ENCODE assay signal across 1 cellular context in the genomic region with DNA sequence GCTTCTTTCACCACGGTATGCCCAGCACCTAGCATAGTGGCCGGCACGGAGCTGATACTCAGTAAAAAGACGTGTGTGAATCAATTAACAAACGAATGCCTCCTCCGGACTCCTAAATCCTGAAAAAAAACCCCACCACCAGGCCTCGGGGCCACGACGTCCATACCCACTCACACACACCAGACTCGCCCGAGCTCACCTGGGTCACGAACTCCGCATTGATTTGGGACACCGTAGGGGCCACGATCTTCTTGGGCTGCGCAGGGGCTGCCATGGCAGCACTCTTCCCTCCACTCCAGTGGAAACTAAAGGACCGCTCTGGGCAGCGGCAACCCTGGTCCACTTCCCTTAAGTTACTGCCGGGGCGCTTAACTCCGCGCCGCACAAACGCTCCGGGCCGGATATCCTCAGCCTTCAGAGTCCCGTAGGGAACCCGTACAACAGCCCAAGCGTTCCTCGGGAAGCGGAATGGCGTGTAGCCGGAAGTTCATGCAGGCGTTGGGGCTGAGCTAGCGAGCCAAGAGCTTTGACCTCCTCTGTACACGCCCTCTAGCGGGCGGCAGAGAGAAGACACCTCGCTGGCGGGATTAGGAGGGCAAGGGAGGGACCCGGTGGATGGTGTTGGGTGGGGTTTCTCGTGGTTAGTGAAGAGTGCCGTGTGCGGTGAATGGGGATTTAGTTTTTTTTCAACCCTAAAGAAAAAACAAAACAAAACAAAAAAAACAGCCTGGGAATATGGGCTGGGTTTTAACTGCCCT.
A peak's percentile ranks its signal among the peaks of the same experiment; 100 is the strongest.
TF ChIP-seq lines count a peak whose summit lies in the region.

A gene (minus strand): TSS at position 403 of the 758 bp plus-strand sequence. CDS start 129 bp downstream, at position 274.

TF ChIP-seq in HepG2, 621 proteins besides CTCF, POLR2A, EP300 and RAD21 (continued from another document and continues in another):
- TF ChIP-seq, protein P1, sequence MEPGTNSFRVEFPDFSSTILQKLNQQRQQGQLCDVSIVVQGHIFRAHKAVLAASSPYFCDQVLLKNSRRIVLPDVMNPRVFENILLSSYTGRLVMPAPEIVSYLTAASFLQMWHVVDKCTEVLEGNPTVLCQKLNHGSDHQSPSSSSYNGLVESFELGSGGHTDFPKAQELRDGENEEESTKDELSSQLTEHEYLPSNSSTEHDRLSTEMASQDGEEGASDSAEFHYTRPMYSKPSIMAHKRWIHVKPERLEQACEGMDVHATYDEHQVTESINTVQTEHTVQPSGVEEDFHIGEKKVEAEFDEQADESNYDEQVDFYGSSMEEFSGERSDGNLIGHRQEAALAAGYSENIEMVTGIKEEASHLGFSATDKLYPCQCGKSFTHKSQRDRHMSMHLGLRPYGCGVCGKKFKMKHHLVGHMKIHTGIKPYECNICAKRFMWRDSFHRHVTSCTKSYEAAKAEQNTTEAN (CRISPR knock-in tag; conservative IDR thresholded peaks at IDR 0.05) = peak; percentile 74
- TF ChIP-seq DMAP1 (CRISPR knock-in tag; IDR thresholded peaks at IDR 0.05) (peak; percentile 78; the same call in 1 of the 2 replicates), ZNF773 (CRISPR knock-in tag; IDR thresholded peaks at IDR 0.05; ENCODE audit: borderline replicate concordance) (peak; percentile 12; the same call in 1 of the 2 replicates), RFX5 (IDR thresholded peaks at IDR 0.05; ENCODE audit: low read depth, low read length) (peak; percentile 55; the same call in 1 of the 2 replicates), ZFP36 (IDR thresholded peaks at IDR 0.05; ENCODE audit: borderline replicate concordance, low read depth, low read length, partially characterized antibody) (no peak), MAZ (IDR thresholded peaks at IDR 0.05; ENCODE audit: borderline replicate concordance, low read depth, low read length) (peak; percentile 89), MAZ (CRISPR knock-in tag; IDR thresholded peaks at IDR 0.05; ENCODE audit: low read depth) (peak; percentile 80; the same call in 1 of the 2 replicates), FOXC1 (CRISPR knock-in tag; IDR thresholded peaks at IDR 0.05; ENCODE audit: borderline replicate concordance) (peak; percentile 92), ZMAT3 (CRISPR knock-in tag; conservative IDR thresholded peaks at IDR 0.05) (0 out of 2 replicates have a peak, but pooled peaks have one; percentile 59), MIER3 (CRISPR knock-in tag; IDR thresholded peaks at IDR 0.05; ENCODE audit: borderline replicate concordance) (peak; percentile 86; the same call in 1 of the 2 replicates), KDM4B (CRISPR knock-in tag; IDR thresholded peaks at IDR 0.05) (peak; percentile 84), ZNF614 (CRISPR knock-in tag; IDR thresholded peaks at IDR 0.05; ENCODE audit: borderline replicate concordance) (peak; percentile 86), GATA4 (IDR thresholded peaks at IDR 0.05; ENCODE audit: borderline replicate concordance, low read depth) (peak; percentile 30; the same call in 1 of the 2 replicates), ZNF33B (CRISPR knock-in tag; IDR thresholded peaks at IDR 0.05) (no peak), ZNF670 (CRISPR knock-in tag; IDR thresholded peaks at IDR 0.05; ENCODE audit: borderline replicate concordance) (peak; percentile 95), FOXM1 (CRISPR knock-in tag; IDR thresholded peaks at IDR 0.05) (no peak), ZNF552 (CRISPR knock-in tag; IDR thresholded peaks at IDR 0.05; ENCODE audit: borderline replicate concordance) (0 out of 2 replicates have a peak, but pooled peaks have one; percentile 73), ZNF101 (CRISPR knock-in tag; IDR thresholded peaks at IDR 0.05; ENCODE audit: borderline replicate concordance, low read depth) (no peak), ATF7 (IDR thresholded peaks at IDR 0.05) (no peak), ATF7 (CRISPR knock-in tag; IDR thresholded peaks at IDR 0.05) (no peak; the same call in 1 of the 2 replicates), HNF4A (CRISPR knock-in tag; IDR thresholded peaks at IDR 0.05) (peak; percentile 43; the same call in 1 of the 2 replicates), ZNF772 (CRISPR knock-in tag; IDR thresholded peaks at IDR 0.05) (peak; percentile 51), TCF7 (IDR thresholded peaks at IDR 0.05; ENCODE audit: low read depth) (no peak), GTF2F1 (IDR thresholded peaks at IDR 0.05; ENCODE audit: low read length) (peak; percentile 42; the same call in 1 of the 2 replicates), EHMT2 (IDR thresholded peaks at IDR 0.05; ENCODE audit: borderline replicate concordance, low read depth, low read length) (no peak; the same call in 1 of the 2 replicates)
- TF ChIP-seq, protein P2, sequence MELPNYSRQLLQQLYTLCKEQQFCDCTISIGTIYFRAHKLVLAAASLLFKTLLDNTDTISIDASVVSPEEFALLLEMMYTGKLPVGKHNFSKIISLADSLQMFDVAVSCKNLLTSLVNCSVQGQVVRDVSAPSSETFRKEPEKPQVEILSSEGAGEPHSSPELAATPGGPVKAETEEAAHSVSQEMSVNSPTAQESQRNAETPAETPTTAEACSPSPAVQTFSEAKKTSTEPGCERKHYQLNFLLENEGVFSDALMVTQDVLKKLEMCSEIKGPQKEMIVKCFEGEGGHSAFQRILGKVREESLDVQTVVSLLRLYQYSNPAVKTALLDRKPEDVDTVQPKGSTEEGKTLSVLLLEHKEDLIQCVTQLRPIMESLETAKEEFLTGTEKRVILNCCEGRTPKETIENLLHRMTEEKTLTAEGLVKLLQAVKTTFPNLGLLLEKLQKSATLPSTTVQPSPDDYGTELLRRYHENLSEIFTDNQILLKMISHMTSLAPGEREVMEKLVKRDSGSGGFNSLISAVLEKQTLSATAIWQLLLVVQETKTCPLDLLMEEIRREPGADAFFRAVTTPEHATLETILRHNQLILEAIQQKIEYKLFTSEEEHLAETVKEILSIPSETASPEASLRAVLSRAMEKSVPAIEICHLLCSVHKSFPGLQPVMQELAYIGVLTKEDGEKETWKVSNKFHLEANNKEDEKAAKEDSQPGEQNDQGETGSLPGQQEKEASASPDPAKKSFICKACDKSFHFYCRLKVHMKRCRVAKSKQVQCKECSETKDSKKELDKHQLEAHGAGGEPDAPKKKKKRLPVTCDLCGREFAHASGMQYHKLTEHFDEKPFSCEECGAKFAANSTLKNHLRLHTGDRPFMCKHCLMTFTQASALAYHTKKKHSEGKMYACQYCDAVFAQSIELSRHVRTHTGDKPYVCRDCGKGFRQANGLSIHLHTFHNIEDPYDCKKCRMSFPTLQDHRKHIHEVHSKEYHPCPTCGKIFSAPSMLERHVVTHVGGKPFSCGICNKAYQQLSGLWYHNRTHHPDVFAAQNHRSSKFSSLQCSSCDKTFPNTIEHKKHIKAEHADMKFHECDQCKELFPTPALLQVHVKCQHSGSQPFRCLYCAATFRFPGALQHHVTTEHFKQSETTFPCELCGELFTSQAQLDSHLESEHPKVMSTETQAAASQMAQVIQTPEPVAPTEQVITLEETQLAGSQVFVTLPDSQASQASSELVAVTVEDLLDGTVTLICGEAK (IDR thresholded peaks at IDR 0.05) = peak; percentile 97
- TF ChIP-seq, protein P2 (CRISPR knock-in tag; IDR thresholded peaks at IDR 0.05) = peak; percentile 77; the same call in 1 of the 2 replicates
- TF ChIP-seq, protein P3, sequence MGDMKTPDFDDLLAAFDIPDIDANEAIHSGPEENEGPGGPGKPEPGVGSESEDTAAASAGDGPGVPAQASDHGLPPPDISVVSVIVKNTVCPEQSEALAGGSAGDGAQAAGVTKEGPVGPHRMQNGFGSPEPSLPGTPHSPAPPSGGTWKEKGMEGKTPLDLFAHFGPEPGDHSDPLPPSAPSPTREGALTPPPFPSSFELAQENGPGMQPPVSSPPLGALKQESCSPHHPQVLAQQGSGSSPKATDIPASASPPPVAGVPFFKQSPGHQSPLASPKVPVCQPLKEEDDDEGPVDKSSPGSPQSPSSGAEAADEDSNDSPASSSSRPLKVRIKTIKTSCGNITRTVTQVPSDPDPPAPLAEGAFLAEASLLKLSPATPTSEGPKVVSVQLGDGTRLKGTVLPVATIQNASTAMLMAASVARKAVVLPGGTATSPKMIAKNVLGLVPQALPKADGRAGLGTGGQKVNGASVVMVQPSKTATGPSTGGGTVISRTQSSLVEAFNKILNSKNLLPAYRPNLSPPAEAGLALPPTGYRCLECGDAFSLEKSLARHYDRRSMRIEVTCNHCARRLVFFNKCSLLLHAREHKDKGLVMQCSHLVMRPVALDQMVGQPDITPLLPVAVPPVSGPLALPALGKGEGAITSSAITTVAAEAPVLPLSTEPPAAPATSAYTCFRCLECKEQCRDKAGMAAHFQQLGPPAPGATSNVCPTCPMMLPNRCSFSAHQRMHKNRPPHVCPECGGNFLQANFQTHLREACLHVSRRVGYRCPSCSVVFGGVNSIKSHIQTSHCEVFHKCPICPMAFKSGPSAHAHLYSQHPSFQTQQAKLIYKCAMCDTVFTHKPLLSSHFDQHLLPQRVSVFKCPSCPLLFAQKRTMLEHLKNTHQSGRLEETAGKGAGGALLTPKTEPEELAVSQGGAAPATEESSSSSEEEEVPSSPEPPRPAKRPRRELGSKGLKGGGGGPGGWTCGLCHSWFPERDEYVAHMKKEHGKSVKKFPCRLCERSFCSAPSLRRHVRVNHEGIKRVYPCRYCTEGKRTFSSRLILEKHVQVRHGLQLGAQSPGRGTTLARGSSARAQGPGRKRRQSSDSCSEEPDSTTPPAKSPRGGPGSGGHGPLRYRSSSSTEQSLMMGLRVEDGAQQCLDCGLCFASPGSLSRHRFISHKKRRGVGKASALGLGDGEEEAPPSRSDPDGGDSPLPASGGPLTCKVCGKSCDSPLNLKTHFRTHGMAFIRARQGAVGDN (CRISPR knock-in tag; IDR thresholded peaks at IDR 0.05) = peak; percentile 88
- TF ChIP-seq, protein P4, sequence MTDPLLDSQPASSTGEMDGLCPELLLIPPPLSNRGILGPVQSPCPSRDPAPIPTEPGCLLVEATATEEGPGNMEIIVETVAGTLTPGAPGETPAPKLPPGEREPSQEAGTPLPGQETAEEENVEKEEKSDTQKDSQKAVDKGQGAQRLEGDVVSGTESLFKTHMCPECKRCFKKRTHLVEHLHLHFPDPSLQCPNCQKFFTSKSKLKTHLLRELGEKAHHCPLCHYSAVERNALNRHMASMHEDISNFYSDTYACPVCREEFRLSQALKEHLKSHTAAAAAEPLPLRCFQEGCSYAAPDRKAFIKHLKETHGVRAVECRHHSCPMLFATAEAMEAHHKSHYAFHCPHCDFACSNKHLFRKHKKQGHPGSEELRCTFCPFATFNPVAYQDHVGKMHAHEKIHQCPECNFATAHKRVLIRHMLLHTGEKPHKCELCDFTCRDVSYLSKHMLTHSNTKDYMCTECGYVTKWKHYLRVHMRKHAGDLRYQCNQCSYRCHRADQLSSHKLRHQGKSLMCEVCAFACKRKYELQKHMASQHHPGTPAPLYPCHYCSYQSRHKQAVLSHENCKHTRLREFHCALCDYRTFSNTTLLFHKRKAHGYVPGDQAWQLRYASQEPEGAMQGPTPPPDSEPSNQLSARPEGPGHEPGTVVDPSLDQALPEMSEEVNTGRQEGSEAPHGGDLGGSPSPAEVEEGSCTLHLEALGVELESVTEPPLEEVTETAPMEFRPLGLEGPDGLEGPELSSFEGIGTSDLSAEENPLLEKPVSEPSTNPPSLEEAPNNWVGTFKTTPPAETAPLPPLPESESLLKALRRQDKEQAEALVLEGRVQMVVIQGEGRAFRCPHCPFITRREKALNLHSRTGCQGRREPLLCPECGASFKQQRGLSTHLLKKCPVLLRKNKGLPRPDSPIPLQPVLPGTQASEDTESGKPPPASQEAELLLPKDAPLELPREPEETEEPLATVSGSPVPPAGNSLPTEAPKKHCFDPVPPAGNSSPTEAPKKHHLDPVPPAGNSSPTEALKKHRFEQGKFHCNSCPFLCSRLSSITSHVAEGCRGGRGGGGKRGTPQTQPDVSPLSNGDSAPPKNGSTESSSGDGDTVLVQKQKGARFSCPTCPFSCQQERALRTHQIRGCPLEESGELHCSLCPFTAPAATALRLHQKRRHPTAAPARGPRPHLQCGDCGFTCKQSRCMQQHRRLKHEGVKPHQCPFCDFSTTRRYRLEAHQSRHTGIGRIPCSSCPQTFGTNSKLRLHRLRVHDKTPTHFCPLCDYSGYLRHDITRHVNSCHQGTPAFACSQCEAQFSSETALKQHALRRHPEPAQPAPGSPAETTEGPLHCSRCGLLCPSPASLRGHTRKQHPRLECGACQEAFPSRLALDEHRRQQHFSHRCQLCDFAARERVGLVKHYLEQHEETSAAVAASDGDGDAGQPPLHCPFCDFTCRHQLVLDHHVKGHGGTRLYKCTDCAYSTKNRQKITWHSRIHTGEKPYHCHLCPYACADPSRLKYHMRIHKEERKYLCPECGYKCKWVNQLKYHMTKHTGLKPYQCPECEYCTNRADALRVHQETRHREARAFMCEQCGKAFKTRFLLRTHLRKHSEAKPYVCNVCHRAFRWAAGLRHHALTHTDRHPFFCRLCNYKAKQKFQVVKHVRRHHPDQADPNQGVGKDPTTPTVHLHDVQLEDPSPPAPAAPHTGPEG (CRISPR knock-in tag; IDR thresholded peaks at IDR 0.05) = peak; percentile 80; the same call in 1 of the 2 replicates
- TF ChIP-seq, protein P5, sequence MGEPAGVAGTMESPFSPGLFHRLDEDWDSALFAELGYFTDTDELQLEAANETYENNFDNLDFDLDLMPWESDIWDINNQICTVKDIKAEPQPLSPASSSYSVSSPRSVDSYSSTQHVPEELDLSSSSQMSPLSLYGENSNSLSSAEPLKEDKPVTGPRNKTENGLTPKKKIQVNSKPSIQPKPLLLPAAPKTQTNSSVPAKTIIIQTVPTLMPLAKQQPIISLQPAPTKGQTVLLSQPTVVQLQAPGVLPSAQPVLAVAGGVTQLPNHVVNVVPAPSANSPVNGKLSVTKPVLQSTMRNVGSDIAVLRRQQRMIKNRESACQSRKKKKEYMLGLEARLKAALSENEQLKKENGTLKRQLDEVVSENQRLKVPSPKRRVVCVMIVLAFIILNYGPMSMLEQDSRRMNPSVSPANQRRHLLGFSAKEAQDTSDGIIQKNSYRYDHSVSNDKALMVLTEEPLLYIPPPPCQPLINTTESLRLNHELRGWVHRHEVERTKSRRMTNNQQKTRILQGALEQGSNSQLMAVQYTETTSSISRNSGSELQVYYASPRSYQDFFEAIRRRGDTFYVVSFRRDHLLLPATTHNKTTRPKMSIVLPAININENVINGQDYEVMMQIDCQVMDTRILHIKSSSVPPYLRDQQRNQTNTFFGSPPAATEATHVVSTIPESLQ (CRISPR knock-in tag; conservative IDR thresholded peaks at IDR 0.05) = peak; percentile 65; the same call in 1 of the 2 replicates
